Comparison of ENCODE assay signal across 9 cellular contexts in the genomic region with DNA sequence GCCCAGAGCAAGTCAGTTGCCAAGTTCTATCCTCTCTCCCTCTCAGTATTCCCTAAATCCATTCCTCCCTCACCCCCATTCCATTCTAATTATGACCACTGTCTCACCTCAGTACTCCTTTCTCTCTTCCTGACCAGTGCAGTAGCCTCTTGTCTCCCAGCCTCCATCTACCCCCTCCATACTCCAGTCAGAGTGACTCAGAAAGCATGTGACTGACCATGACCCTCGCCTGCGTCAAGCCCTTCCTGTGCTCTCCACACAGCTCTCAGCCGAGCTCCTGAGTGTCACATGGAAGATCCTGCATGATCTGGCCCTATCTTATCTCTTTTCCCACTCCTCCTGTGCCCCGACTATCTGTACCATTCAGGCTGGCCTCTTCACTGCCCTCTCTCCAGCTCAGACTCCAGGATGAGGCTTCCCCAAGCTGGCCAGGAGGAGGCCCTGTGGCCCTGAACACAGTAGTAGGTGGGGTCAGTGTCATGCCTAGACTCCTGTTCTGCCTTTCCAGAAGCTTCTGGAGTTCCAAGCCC. TPM values are rescaled to one million over a fixed set of nuclear protein-coding genes. Genes with fewer than 3 reads are reported as not detected.
DNase-seq lines count a peak whose midpoint lies in the region; ATAC-seq, FAIRE-seq and TF ChIP-seq lines count a peak whose summit lies in the region.
"Had no signal": no experiment of that assay in that cellular context is flagged by ENCODE, and none has a peak within 500 bp of the region (broad histone marks: within the 10 kb centered on the region; RNA-seq: fewer than 3 reads in every experiment).

No MANE protein-coding gene starts in this region.

- no peak for TF ChIP-seq POLR2A in HepG2 (IDR thresholded peaks at IDR 0.05; ENCODE audit: insufficient read depth in 1 of 2, low read depth in 2 of 2, low read length in 2 of 2)

- FAIRE-seq in bronchial epithelial cell (lab: Jason Lieb, UNC) (no peak), HepG2 (lab: Jason Lieb, UNC) (no peak)
- FAIRE-seq: endometrium had no signal

- POLR2A ChIA-PET in AG04450 (lab: Yijun Ruan, JAX) (no interaction called here), HepG2 (lab: Yijun Ruan, JAX) (no interaction called here)

- TF ChIP-seq CTCF in AG04450 (IDR thresholded peaks at IDR 0.05; ENCODE audit: low read depth, low read length), result no peak
- TF ChIP-seq CTCF in bronchial epithelial cell (IDR thresholded peaks at IDR 0.05; ENCODE audit: insufficient read depth, low read length, severe bottlenecking), result no peak
- no peak for TF ChIP-seq CTCF in HepG2 (CRISPR knock-in tag; IDR thresholded peaks at IDR 0.05)

- BruUV-seq in HepG2 (replicated peaks; lab: Mats Ljungman, UMichigan), result no TSS peak

- TF ChIP-seq RAD21 in HepG2 (CRISPR knock-in tag; IDR thresholded peaks at IDR 0.05), result no peak

- in situ Hi-C loops in HepG2 (cut with HindIII; ENCODE audit: extremely low pct_ligation_motif_present, low pct_unique_long_range_greater_than_20kb), result no loop called here

- TF ChIP-seq EP300 in HepG2 (IDR thresholded peaks at IDR 0.05; ENCODE audit: low read depth in 2 of 2, low read length in 2 of 2), result no peak
- no peak for TF ChIP-seq EP300 in HepG2 (CRISPR knock-in tag; IDR thresholded peaks at IDR 0.05; ENCODE audit: borderline replicate concordance)

- DNase-seq in AG04450 (ENCODE audit: low read depth, low spot score) (peak; percentile 79), HT1080 (ENCODE audit: low read depth) (peak; percentile 91), bronchial epithelial cell (ENCODE audit: low read depth) (peak; percentile 75), HepG2 (ENCODE audit: low spot score) (peak; percentile 41), DMS79 (lab: John Stamatoyannopoulos, UW) (no peak)
- no peak for DNase-seq in stimulated activated CD4-positive, alpha-beta T cell treated with anti-CD3 and anti-CD28 coated beads, Interleukin-2, amount 100 ng/mL, for 48 hours
- no peak for DNase-seq in activated naive CD4-positive, alpha-beta T cell treated with Interleukin-2 at 50 U/mL for 16 hours
- no peak for DNase-seq in effector memory CD4-positive, alpha-beta T cell

- H3K79me2 ChIP-seq in HepG2 (ENCODE audit: insufficient read depth, low read length), result no peaks in the 10 kb centered on the region

- H3K4me2 ChIP-seq in HepG2 (ENCODE audit: low read depth, low read length), result no peak overlapping the region; the same call in 1 of the 2 replicates

- H3K36me3 ChIP-seq in bronchial epithelial cell (ENCODE audit: control insufficient read depth, insufficient read depth, low read length) (no peaks in the 10 kb centered on the region), HepG2 (replicated peaks in 1 of 2; ENCODE audit: control insufficient read depth in 1 of 2, insufficient read depth in 2 of 2, low read length in 2 of 2) (no peaks in the 10 kb centered on the region)
- H3K36me3 ChIP-seq in effector memory CD4-positive, alpha-beta T cell (ENCODE audit: control insufficient read depth, insufficient read depth, low read length), result no peaks in the 10 kb centered on the region

- no peak overlapping the region for H3K9ac ChIP-seq in HepG2 (ENCODE audit: insufficient read depth, low read depth, low read length)

- WGBS in HepG2 (ENCODE audit: low lambda C conversion rate), result 3% methylated on average over 4 of the region's 4 CpGs

- no peaks in the 10 kb centered on the region for H4K20me1 ChIP-seq in HepG2 (ENCODE audit: insufficient read depth, low read length)

- peaks cover 17% of the 10 kb centered on the region for H3K4me1 ChIP-seq in HepG2 (ENCODE audit: insufficient read depth, low read length)
- H3K4me1 ChIP-seq in effector memory CD4-positive, alpha-beta T cell (ENCODE audit: control insufficient read depth, insufficient read depth, low read length, poor library complexity, severe bottlenecking), result no peaks in the 10 kb centered on the region

- intact Hi-C loops in HepG2 (cut with micrococcal nuclease; ENCODE audit: unreplicated experiment), result loop anchor here (5.0 kb wide), 1 partner anchor 111 kb away; no protein-coding TSS in a partner anchor

- H3K4me3 ChIP-seq in AG04450 (ENCODE audit: low read depth, low read length), result no peak overlapping the region
- no peak overlapping the region for H3K4me3 ChIP-seq in bronchial epithelial cell (ENCODE audit: low read depth, low read length)
- no peak overlapping the region; a peak in 1 of 6 replicates for H3K4me3 ChIP-seq in HepG2 (replicated peaks in 1 of 3; ENCODE audit: insufficient read depth in 1 of 3, low read depth in 2 of 3, low read length in 3 of 3)
- H3K4me3 ChIP-seq in effector memory CD4-positive, alpha-beta T cell (ENCODE audit: insufficient read depth, low read depth, low read length, poor library complexity, severe bottlenecking), result no peak overlapping the region

- CTCF ChIA-PET in AG04450 (lab: Charles Lee) (interaction anchor here (0.8 to 4.0 kb wide), 22 partner anchors 8 to 248 kb away, joined by 3 to 40 read pairs (median 6); no protein-coding TSS in a partner anchor), HepG2 (lab: Yijun Ruan, JAX; ENCODE audit: low intra/inter-chr PET ratio, low total read pairs) (interaction anchor here (1.2 to 3.8 kb wide), 4 partner anchors 9 to 218 kb away, joined by 3 to 39 read pairs (median 8); no protein-coding TSS in a partner anchor)

- H3K27ac ChIP-seq in AG04450 (ENCODE audit: low read depth, low read length) (peak overlapping the region; percentile 82), HepG2 (ENCODE audit: extremely low read length, insufficient read depth, low read length) (no peak overlapping the region)
- H3K27ac ChIP-seq in effector memory CD4-positive, alpha-beta T cell (ENCODE audit: insufficient read depth, low read length, poor library complexity, severe bottlenecking), result no peak overlapping the region

- no peaks in the 10 kb centered on the region for H3K27me3 ChIP-seq in AG04450 (ENCODE audit: control insufficient read depth, insufficient read depth, low read length)
- H3K27me3 ChIP-seq in bronchial epithelial cell (ENCODE audit: control insufficient read depth, insufficient read depth, low read length), result no peaks in the 10 kb centered on the region
- peaks cover 0 to 3% of the 10 kb centered on the region in 2 experiments; a peak in 2 of 5 replicates for H3K27me3 ChIP-seq in HepG2 (ENCODE audit: control insufficient read depth in 1 of 2, insufficient read depth in 2 of 2, low read length in 2 of 2)
- H3K27me3 ChIP-seq in effector memory CD4-positive, alpha-beta T cell (replicated peaks; ENCODE audit: control insufficient read depth, insufficient read depth, low read length, poor library complexity, severe bottlenecking), result no peaks in the 10 kb centered on the region

- no peaks in the 10 kb centered on the region for H3K9me3 ChIP-seq in AG04450 (ENCODE audit: control insufficient read depth, insufficient read depth, low read length)
- no peaks in the 10 kb centered on the region for H3K9me3 ChIP-seq in HepG2 (ENCODE audit: low read length)
- no peaks in the 10 kb centered on the region for H3K9me3 ChIP-seq in effector memory CD4-positive, alpha-beta T cell (ENCODE audit: control insufficient read depth, low read length)

- no peak overlapping the region for H2AFZ ChIP-seq in HepG2 (ENCODE audit: low read length)

- ATAC-seq in HepG2, result peak; percentile 52

TF ChIP-seq in HepG2, 621 proteins besides CTCF, POLR2A, EP300 and RAD21 (continues in another document):
- no peak for TF ChIP-seq ELF3 (CRISPR knock-in tag; IDR thresholded peaks at IDR 0.05)

RNA-seq across cellular contexts. Expression of a gene that starts 42.6 kb away (rescaled TPM):
- polyA plus RNA-seq in AG04450 (2011; rRNA removed) (5.6 and 5.7 TPM in 2 replicates), HepG2 (2011; rRNA removed) (6.3 and 8.4 TPM in 2 replicates)
- 13.7 and 19.6 TPM in 2 replicates for polyA minus RNA-seq in AG04450 (2011; rRNA and poly(A)+ RNA removed)
- 16.6 and 24.4 TPM in 2 replicates for total RNA-seq in HT1080 (2014; rRNA removed; shearing (Covaris generic))
- 11.0 and 13.0 TPM in 2 replicates for polyA plus RNA-seq in HT1080 (2015; cell fraction: cytosol; rRNA removed)
- 31.0 and 32.5 TPM in 2 replicates for polyA plus RNA-seq in HT1080 (2015; cell fraction: nucleus; rRNA removed)
- total RNA-seq in bronchial epithelial cell (5.6 and 8.7 TPM in 2 replicates), HepG2 (2016; rRNA removed; fragmentation: Illumina TruSeq; extraction: Trizol) (14.5 and 15.3 TPM in 2 replicates)
- total RNA-seq in HepG2 (2016; cell fraction: cytosol; rRNA removed; fragmentation: Illumina TruSeq; extraction: Trizol; ENCODE audit: low read depth), result 1.4 and 1.8 TPM in 2 replicates
- total RNA-seq in HepG2 (2016; cell fraction: insoluble cytoplasmic fraction; rRNA removed; fragmentation: Illumina TruSeq; extraction: Trizol), result 13.8 and 14.7 TPM in 2 replicates
- 5.1 and 6.4 TPM in 2 replicates for total RNA-seq in HepG2 (2016; cell fraction: membrane; rRNA removed; fragmentation: Illumina TruSeq; extraction: Trizol)
- total RNA-seq in HepG2 (2016; cell fraction: nucleus; rRNA removed; fragmentation: Illumina TruSeq; extraction: Trizol), result 15.8 and 18.6 TPM in 2 replicates
- polyA plus RNA-seq in HepG2 (2011; cell fraction: cytosol; rRNA removed), result 4.5 and 5.8 TPM in 2 replicates
- polyA plus RNA-seq in HepG2 (2011; cell fraction: nucleus; rRNA removed), result 15.0 and 15.9 TPM in 2 replicates
- polyA plus RNA-seq in HepG2 (2012), result 4.6 and 5.0 TPM in 2 replicates
- polyA plus RNA-seq in HepG2 (2016; cell fraction: cytosol; fragmentation: Illumina TruSeq; extraction: Trizol; ENCODE audit: low read depth), result 0.83 and 0.93 TPM in 2 replicates
- polyA plus RNA-seq in HepG2 (2016; cell fraction: insoluble cytoplasmic fraction; fragmentation: Illumina TruSeq; extraction: Trizol; ENCODE audit: low read depth), result 6.0 and 6.9 TPM in 2 replicates
- 2.0 and 3.0 TPM in 2 replicates for polyA plus RNA-seq in HepG2 (2016; cell fraction: membrane; fragmentation: Illumina TruSeq; extraction: Trizol; ENCODE audit: low read depth)
- polyA plus RNA-seq in HepG2 (2016; cell fraction: nucleus; fragmentation: Illumina TruSeq; extraction: Trizol; ENCODE audit: insufficient read depth, low read depth), result 15.9 and 16.7 TPM in 2 replicates
- 23.2 and 42.9 TPM in 2 replicates for polyA minus RNA-seq in HepG2 (2011; rRNA and poly(A)+ RNA removed; ENCODE audit: low replicate concordance)
- polyA minus RNA-seq in HepG2 (2011; cell fraction: cytosol; rRNA and poly(A)+ RNA removed), result 9.1 and 9.8 TPM in 2 replicates
- polyA minus RNA-seq in HepG2 (2011; cell fraction: nucleus; rRNA and poly(A)+ RNA removed), result 14.9 and 23.2 TPM in 2 replicates

Comparison
In these comparisons a context has a peak if more than half of its experiments do, and no peak if none do; other contexts are left out.
1. DNase-seq: peak in AG04450 (single experiment), HT1080 (single experiment), bronchial epithelial cell (single experiment) and HepG2 (single experiment); none in stimulated activated CD4-positive, alpha-beta T cell treated with anti-CD3 and anti-CD28 coated beads, Interleukin-2, amount 100 ng/mL, for 48 hours (0 of 2), DMS79 (single experiment), activated naive CD4-positive, alpha-beta T cell treated with Interleukin-2 at 50 U/mL for 16 hours (single experiment) and effector memory CD4-positive, alpha-beta T cell (0 of 3).